ENCODE assay signal across 11 cellular contexts in genomic region chr4:141771889-141772830, GRCh38.
DNase-seq lines count a peak whose midpoint lies in the region; ATAC-seq and TF ChIP-seq lines count a peak whose summit lies in the region.
"Had no signal": no experiment of that assay in that cellular context is flagged by ENCODE, and none has a peak within 500 bp of the region (broad histone marks: within the 10 kb centered on the region; RNA-seq: fewer than 3 reads in every experiment).

No MANE protein-coding gene starts in this region.

- H3K27me3 Mint-ChIP-seq in immature natural killer cell (ENCODE audit: low read depth in 3 of 3) (peaks cover 0 to 2% (median 0%) of the 10 kb centered on the region in 3 donors), endothelial cell (ENCODE audit: unreplicated experiment) (no peaks in the 10 kb centered on the region)

- no peaks in the 10 kb centered on the region for H3K4me1 ChIP-seq in body of pancreas
- H3K4me1 ChIP-seq: thyroid gland had no signal

- H3K9me3 Mint-ChIP-seq in immature natural killer cell (no peaks in the 10 kb centered on the region), endothelial cell (ENCODE audit: unreplicated experiment) (no peaks in the 10 kb centered on the region)

- H3K27ac Mint-ChIP-seq in immature natural killer cell: peak overlapping the region in 4 of 6 donors; percentile 29 to 74 (median 50)
- no peak overlapping the region for H3K27ac Mint-ChIP-seq in endothelial cell (ENCODE audit: unreplicated experiment)

- intact Hi-C loops in body of pancreas (cut with DNase I): no loop called here

- DNase-seq in immature natural killer cell (no peak), body of pancreas (no peak), endothelial cell (ENCODE audit: low spot score) (no peak)
- DNase-seq: glutamatergic neuron; NCI-H2107; stimulated activated CD4-positive, alpha-beta T cell treated with anti-CD3 and anti-CD28 coated beads, Interleukin-2, amount 100 ng/mL, for 24 hours; thyroid gland had no signal

- 37 to 39% methylated on average over 10 of the region's 10 CpGs for WGBS in body of pancreas, 2 donors

- peak overlapping the region; percentile 6 to 64 (median 21) for H3K4me3 Mint-ChIP-seq in immature natural killer cell
- no peak overlapping the region for H3K4me3 Mint-ChIP-seq in endothelial cell (ENCODE audit: unreplicated experiment)

- TF ChIP-seq CTCF in body of pancreas (IDR thresholded peaks at IDR 0.05): no peak
- TF ChIP-seq CTCF in endothelial cell (IDR thresholded peaks at IDR 0.05; ENCODE audit: unreplicated experiment): no peak

- no peaks in the 10 kb centered on the region for H3K36me3 Mint-ChIP-seq in immature natural killer cell
- H3K36me3 Mint-ChIP-seq in endothelial cell (ENCODE audit: low read depth, unreplicated experiment): no peaks in the 10 kb centered on the region

- no peak for TF ChIP-seq POLR2A in body of pancreas (IDR thresholded peaks at IDR 0.05)

- H3K27me3 ChIP-seq in body of pancreas: no peaks in the 10 kb centered on the region
- H3K27me3 ChIP-seq: thyroid gland had no signal

- H3K4me1 Mint-ChIP-seq in immature natural killer cell (peaks cover 18 to 22% of the 10 kb centered on the region in 2 donors), endothelial cell (ENCODE audit: unreplicated experiment) (no peaks in the 10 kb centered on the region)

- no peak overlapping the region for H3K27ac ChIP-seq in body of pancreas
- H3K27ac ChIP-seq: thyroid gland had no signal

- ATAC-seq in GM18873 (IDR thresholded peaks at IDR 0.05; ENCODE audit: low FRiP score, unreplicated experiment) (peak; percentile 85), GM21576 (IDR thresholded peaks at IDR 0.05; ENCODE audit: unreplicated experiment) (peak; percentile 73), HG03439 (IDR thresholded peaks at IDR 0.05; ENCODE audit: unreplicated experiment) (peak; percentile 68), HG02970 (IDR thresholded peaks at IDR 0.05; ENCODE audit: low FRiP score, unreplicated experiment) (no peak), body of pancreas (no peak)

- H3K9me3 ChIP-seq in body of pancreas: no peaks in the 10 kb centered on the region
- H3K9me3 ChIP-seq: thyroid gland had no signal

- H3K36me3 ChIP-seq in body of pancreas (replicated peaks in 1 of 2; ENCODE audit: insufficient read depth in 1 of 2, low read depth in 2 of 2): no peaks in the 10 kb centered on the region
- H3K36me3 ChIP-seq: thyroid gland had no signal

- H3K4me3 ChIP-seq in body of pancreas: no peak overlapping the region
- H3K4me3 ChIP-seq: thyroid gland had no signal

Comparison
In these comparisons a context has a peak if more than half of its experiments do, and no peak if none do; other contexts are left out.
1. ATAC-seq: peak in GM18873 (single experiment), GM21576 (single experiment) and HG03439 (single experiment); none in HG02970 (single experiment) and body of pancreas (single experiment).